Comparison of ENCODE assay signal across 18 cellular contexts in genomic region chr17:34423978-34424813, GRCh38.
DNase-seq lines count a peak whose midpoint lies in the region; ATAC-seq, FAIRE-seq and TF ChIP-seq lines count a peak whose summit lies in the region.
"Had no signal": no experiment of that assay in that cellular context is flagged by ENCODE, and none has a peak within 500 bp of the region (broad histone marks: within the 10 kb centered on the region; RNA-seq: fewer than 3 reads in every experiment).

No MANE protein-coding gene starts in this region.

- peak overlapping the region; percentile 93 for H3K4me2 ChIP-seq in GM23338
- H3K4me2 ChIP-seq in endothelial cell of umbilical vein (ENCODE audit: insufficient read depth, low read length): no peak overlapping the region
- H3K4me2 ChIP-seq: BLaER1 treated with 17β-estradiol and CSF1 and Interleukin-3, amounts not matched to agents 10 nM and 100 nM had no signal

- no peak overlapping the region for H3K9ac ChIP-seq in endothelial cell of umbilical vein (replicated peaks; ENCODE audit: extremely low read depth, insufficient read depth, low read length)
- H3K9ac ChIP-seq: BLaER1 treated with 17β-estradiol and CSF1 and Interleukin-3, amounts not matched to agents 10 nM and 100 nM had no signal

- H3K27ac ChIP-seq in GM23338 (ENCODE audit: low read depth): no peak overlapping the region
- no peak overlapping the region for H3K27ac ChIP-seq in endothelial cell of umbilical vein (ENCODE audit: insufficient read depth, low read depth, low read length)
- H3K27ac ChIP-seq: BLaER1 treated with 17β-estradiol and CSF1 and Interleukin-3, amounts not matched to agents 10 nM and 100 nM; tibial artery had no signal

- POLR2A ChIA-PET in endothelial cell of umbilical vein (lab: Charles Lee): no interaction called here

- 0 out of 2 replicates have a peak, but pooled peaks cover 4% of the 10 kb centered on the region for H3F3A ChIP-seq in GM23338 (replicated peaks; ENCODE audit: low read depth)

- DNase-seq in GM23338 (ENCODE audit: low spot score): peak; percentile 83
- DNase-seq in NCI-H2171 treated with DMSO at 0.1 percent for 48 hours (lab: John Stamatoyannopoulos, UW): peak; percentile 67
- DNase-seq in endothelial cell of umbilical vein (ENCODE audit: low read depth, low spot score): no peak
- no peak for DNase-seq in mucosa of descending colon
- DNase-seq in Right ventricle myocardium inferior (ENCODE audit: missing footprints): no peak
- DNase-seq: activated CD4-positive, CD25-positive, alpha-beta regulatory T cell treated with anti-CD3 and anti-CD28 coated beads, Interleukin-2, amount 50 U/mL, for 72 hours; activated CD8-positive, alpha-beta memory T cell treated with anti-CD3 and anti-CD28 coated beads, Interleukin-2, amount 50 U/mL, for 4 hours; activated naive CD4-positive, alpha-beta T cell; foreskin fibroblast; NCI-H1694; SHP77 treated with DMSO at 0.1 percent for 48 hours; tibial artery had no signal

- FAIRE-seq in endothelial cell of umbilical vein (lab: Jason Lieb, UNC): no peak
- FAIRE-seq: GM18507, HTR-8/SVneo had no signal

- H3K9me1 ChIP-seq in endothelial cell of umbilical vein (replicated peaks; ENCODE audit: control insufficient read depth, extremely low read depth, insufficient read depth, low read length): no peaks in the 10 kb centered on the region

- H3K27me3 Mint-ChIP-seq in GM23338 (ENCODE audit: insufficient read depth, low read depth, poor library complexity): peaks cover 11% of the 10 kb centered on the region

- H3K36me3 Mint-ChIP-seq in GM23338 (ENCODE audit: low read depth): no peaks in the 10 kb centered on the region

- no peaks in the 10 kb centered on the region for H3K79me2 ChIP-seq in GM23338 (replicated peaks; ENCODE audit: insufficient read depth)
- no peaks in the 10 kb centered on the region for H3K79me2 ChIP-seq in endothelial cell of umbilical vein (ENCODE audit: control insufficient read depth, insufficient read depth, low read length)

- H3K9me2 ChIP-seq in GM23338 (ENCODE audit: insufficient read depth): no peaks in the 10 kb centered on the region

- H3K4me3 ChIP-seq in GM23338 (peak overlapping the region; percentile 74), endothelial cell of umbilical vein (replicated peaks in 1 of 3; ENCODE audit: insufficient read depth in 1 of 3, low read depth in 1 of 3, low read length in 3 of 3) (no peak overlapping the region), mucosa of descending colon (no peak overlapping the region)
- H3K4me3 ChIP-seq: BLaER1 treated with 17β-estradiol and CSF1 and Interleukin-3, amounts not matched to agents 10 nM and 100 nM; tibial artery had no signal

- H3K36me3 ChIP-seq in GM23338 (ENCODE audit: insufficient read depth) (no peaks in the 10 kb centered on the region), endothelial cell of umbilical vein (ENCODE audit: control insufficient read depth in 2 of 2, extremely low read depth in 1 of 2, insufficient read depth in 2 of 2, low read length in 2 of 2) (no peaks in the 10 kb centered on the region), mucosa of descending colon (ENCODE audit: low read depth) (no peaks in the 10 kb centered on the region)
- H3K36me3 ChIP-seq: BLaER1 treated with 17β-estradiol and CSF1 and Interleukin-3, amounts not matched to agents 10 nM and 100 nM; tibial artery had no signal

- intact Hi-C loops in endothelial cell of umbilical vein (cut with micrococcal nuclease) (no loop called here), mucosa of descending colon (cut with DNase I, micrococcal nuclease) (loop anchor here (10.0 kb wide), 1 partner anchor 211 kb away; no protein-coding TSS in a partner anchor), Right ventricle myocardium inferior (cut with DNase I) (loop anchor here (5.0 kb wide), 1 partner anchor 93 kb away; no protein-coding TSS in a partner anchor)

- CTCF ChIA-PET in endothelial cell of umbilical vein (lab: Charles Lee): no interaction called here

- no TSS peak for BruUV-seq in endothelial cell of umbilical vein (replicated peaks; lab: Mats Ljungman, UMichigan)

- H3K27me3 ChIP-seq in GM23338 (ENCODE audit: insufficient read depth): 0 out of 2 replicates have a peak, but pooled peaks cover 2% of the 10 kb centered on the region
- H3K27me3 ChIP-seq in endothelial cell of umbilical vein (ENCODE audit: control insufficient read depth in 2 of 2, insufficient read depth in 2 of 2, low read length in 2 of 2): peaks cover 31 to 41% of the 10 kb centered on the region in 2 experiments
- H3K27me3 ChIP-seq: BLaER1 treated with 17β-estradiol and CSF1 and Interleukin-3, amounts not matched to agents 10 nM and 100 nM had no signal

- no peaks in the 10 kb centered on the region for H3K9me3 ChIP-seq in endothelial cell of umbilical vein (replicated peaks; ENCODE audit: control insufficient read depth, insufficient read depth, low read length)
- no peaks in the 10 kb centered on the region for H3K9me3 ChIP-seq in mucosa of descending colon
- H3K9me3 ChIP-seq: BLaER1 treated with 17β-estradiol and CSF1 and Interleukin-3, amounts not matched to agents 10 nM and 100 nM; tibial artery had no signal

- H3K4me1 ChIP-seq in GM23338 (ENCODE audit: insufficient read depth) (peaks cover 4% of the 10 kb centered on the region; the same call in 1 of the 2 replicates), endothelial cell of umbilical vein (ENCODE audit: control insufficient read depth, extremely low read depth, insufficient read depth, low read length) (no peaks in the 10 kb centered on the region), mucosa of descending colon (ENCODE audit: low read depth) (no peaks in the 10 kb centered on the region)
- H3K4me1 ChIP-seq: BLaER1 treated with 17β-estradiol and CSF1 and Interleukin-3, amounts not matched to agents 10 nM and 100 nM; tibial artery had no signal

- ATAC-seq in GM23338: peak; percentile 77
- ATAC-seq in mucosa of descending colon: peak; percentile 20
- ATAC-seq in GM19455 (IDR thresholded peaks at IDR 0.05; ENCODE audit: unreplicated experiment): no peak
- no peak for ATAC-seq in Right ventricle myocardium inferior
- ATAC-seq in HG02588 (IDR thresholded peaks at IDR 0.05; ENCODE audit: unreplicated experiment): no peak

- H3K27ac Mint-ChIP-seq in GM23338: no peak overlapping the region; the same call in 1 of the 2 replicates
- H3K27ac Mint-ChIP-seq: nephron had no signal

- H4K20me1 ChIP-seq in GM23338 (replicated peaks; ENCODE audit: insufficient read depth) (no peaks in the 10 kb centered on the region), endothelial cell of umbilical vein (replicated peaks; ENCODE audit: control insufficient read depth, extremely low read depth, insufficient read depth, low read length) (no peaks in the 10 kb centered on the region)
- H4K20me1 ChIP-seq: BLaER1 treated with 17β-estradiol and CSF1 and Interleukin-3, amounts not matched to agents 10 nM and 100 nM had no signal

- H2AFZ ChIP-seq in GM23338: peak overlapping the region; percentile 96
- peak overlapping the region; percentile 35 for H2AFZ ChIP-seq in endothelial cell of umbilical vein (ENCODE audit: low read depth, low read length)

- H3K4me1 Mint-ChIP-seq in GM23338: peaks cover 15% of the 10 kb centered on the region
- H3K4me1 Mint-ChIP-seq: nephron had no signal

- no peak for TF ChIP-seq POLR2A in endothelial cell of umbilical vein (IDR thresholded peaks at IDR 0.05; ENCODE audit: low read depth, low read length)

- peak overlapping the region; percentile 77 for H3K4me3 Mint-ChIP-seq in GM23338
- H3K4me3 Mint-ChIP-seq: nephron had no signal

- no peaks in the 10 kb centered on the region; the same call in 2 of the 3 replicates for H3K9me3 Mint-ChIP-seq in GM23338
- H3K9me3 Mint-ChIP-seq: nephron had no signal

- dilution Hi-C loops in endothelial cell of umbilical vein (cut with MboI; ENCODE audit: extremely low pct_ligation_motif_present, low sequenced_read_pairs): no loop called here

- no peak for TF ChIP-seq CTCF in GM23338 (conservative IDR thresholded peaks at IDR 0.05; ENCODE audit: low read depth in 2 of 2)
- no peak for TF ChIP-seq CTCF in endothelial cell of umbilical vein (IDR thresholded peaks at IDR 0.05; ENCODE audit: extremely low read depth in 1 of 2, insufficient read depth in 1 of 2, low read depth in 1 of 2, low read length in 2 of 2)
- TF ChIP-seq CTCF in mucosa of descending colon (IDR thresholded peaks at IDR 0.05): no peak

TF ChIP-seq in GM23338, 12 proteins besides CTCF, POLR2A, EP300 and RAD21:
- TF ChIP-seq STAT1 (IDR thresholded peaks at IDR 0.05; ENCODE audit: unreplicated experiment) (no peak), EZH2 (IDR thresholded peaks at IDR 0.05; ENCODE audit: low read depth, unreplicated experiment) (no peak), ZNF114 (CRISPR knock-in tag; IDR thresholded peaks at IDR 0.05) (no peak), POLR2AphosphoS5 (IDR thresholded peaks at IDR 0.05; ENCODE audit: low read depth) (0 out of 2 replicates have a peak, but pooled peaks have one; percentile 20)

TF ChIP-seq in endothelial cell of umbilical vein, 7 proteins besides CTCF, POLR2A, EP300 and RAD21:
- TF ChIP-seq EZH2 (IDR thresholded peaks at IDR 0.05; ENCODE audit: borderline replicate concordance, low read depth, low read length, severe bottlenecking): peak; percentile 58
- no peak for TF ChIP-seq FOS (IDR thresholded peaks at IDR 0.05; ENCODE audit: borderline replicate concordance, insufficient read depth, low read length)

Comparison
In these comparisons a context has a peak if more than half of its experiments do, and no peak if none do; other contexts are left out.
1. ATAC-seq: peak in GM23338 (single experiment) and mucosa of descending colon (single experiment); none in GM19455 (single experiment), Right ventricle myocardium inferior (single experiment) and HG02588 (single experiment).
2. DNase-seq: peak in GM23338 (single experiment) and NCI-H2171 treated with DMSO at 0.1 percent for 48 hours (single experiment); none in endothelial cell of umbilical vein (single experiment), mucosa of descending colon (0 of 3) and Right ventricle myocardium inferior (single experiment).